ENCODE assay signal across 20 cellular contexts in the genomic region with DNA sequence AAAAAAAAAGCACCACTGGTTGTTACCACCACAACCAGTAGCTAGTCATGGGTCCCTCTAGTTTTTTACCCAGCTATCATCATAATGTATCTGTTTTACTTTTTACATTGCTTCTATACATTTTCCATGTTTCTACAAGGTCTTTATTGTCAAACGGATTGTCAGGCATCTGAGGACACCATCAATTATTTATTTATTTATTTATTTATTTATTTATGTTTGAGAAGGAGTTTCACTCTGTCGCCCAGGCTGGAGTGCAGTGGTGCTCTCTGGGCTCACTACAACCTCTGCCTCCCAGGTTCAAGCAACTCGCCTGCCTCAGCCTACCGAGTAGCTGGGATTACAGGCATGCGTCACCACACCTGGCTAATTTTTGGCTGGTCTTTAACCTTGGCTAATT.
"Had no signal": no experiment of that assay in that cellular context is flagged by ENCODE, and none has a peak within 500 bp of the region (broad histone marks: within the 10 kb centered on the region; RNA-seq: fewer than 3 reads in every experiment).

No MANE protein-coding gene starts in this region.

- H3K27ac Mint-ChIP-seq: dendritic cell treated with granulocyte-macrophage colony-stimulating factor and Interleukin-4, amounts not matched to agents 40 ng/mL and 50 ng/mL, for 4 days; immature natural killer cell; mesothelial cell of epicardium had no signal

- H3K36me3 ChIP-seq: colonic mucosa, esophagus muscularis mucosa, gastroesophageal sphincter, heart left ventricle, left lung, lower lobe of right lung had no signal

- H3K9me3 Mint-ChIP-seq: dendritic cell treated with granulocyte-macrophage colony-stimulating factor and Interleukin-4, amounts not matched to agents 40 ng/mL and 50 ng/mL, for 4 days; immature natural killer cell; mesothelial cell of epicardium; naive B cell had no signal

- DNase-seq: colonic mucosa; cortex of kidney; effector CD4-positive, alpha-beta T cell; effector memory CD4-positive, alpha-beta T cell; heart left ventricle; islet precursor cell; kidney; left colon; left lung; left ventricle myocardium superior; lower lobe of right lung; mucosa of descending colon had no signal

- H3K9me3 ChIP-seq: colonic mucosa, esophagus muscularis mucosa, gastroesophageal sphincter, heart left ventricle, left lung, lower lobe of right lung, mucosa of descending colon had no signal

- H2AFZ ChIP-seq: hepatocyte had no signal

- H3K27me3 ChIP-seq: colonic mucosa, esophagus muscularis mucosa, foreskin keratinocyte, gastroesophageal sphincter, heart left ventricle, hepatocyte, left lung had no signal

- H3K36me3 Mint-ChIP-seq: immature natural killer cell, mesothelial cell of epicardium, naive B cell had no signal

- H3K27ac ChIP-seq: esophagus muscularis mucosa, foreskin keratinocyte, gastroesophageal sphincter, heart left ventricle, hepatocyte, left lung, lower lobe of right lung had no signal

- H3K27me3 Mint-ChIP-seq: dendritic cell treated with granulocyte-macrophage colony-stimulating factor and Interleukin-4, amounts not matched to agents 40 ng/mL and 50 ng/mL, for 4 days; naive B cell had no signal

- H3K4me1 ChIP-seq: foreskin keratinocyte, lower lobe of right lung had no signal

- H3K4me3 ChIP-seq: colonic mucosa, esophagus muscularis mucosa, gastroesophageal sphincter, heart left ventricle, hepatocyte, left lung, lower lobe of right lung, mucosa of descending colon had no signal

- H3K4me3 Mint-ChIP-seq: dendritic cell treated with granulocyte-macrophage colony-stimulating factor and Interleukin-4, amounts not matched to agents 40 ng/mL and 50 ng/mL, for 4 days; immature natural killer cell; mesothelial cell of epicardium had no signal

- H3K4me1 Mint-ChIP-seq: immature natural killer cell had no signal
